8 cellular contexts compared by ENCODE assay signal in genomic region chr17:18258356-18259038, GRCh38. TPM values are rescaled to one million over a fixed set of nuclear protein-coding genes. Genes with fewer than 3 reads are reported as not detected.
A peak's percentile ranks its signal among the peaks of the same experiment; 100 is the strongest.
DNase-seq lines count a peak whose midpoint lies in the region; ATAC-seq and TF ChIP-seq lines count a peak whose summit lies in the region.

Gene FLII (minus strand): TSS chr17:18258738. CDS start chr17:18258690, 48 bp downstream.

- H3K4me3 Mint-ChIP-seq in osteocyte (ENCODE audit: unreplicated experiment) = peak within 1 kb of the TSS; percentile 94

- H3K9me3 Mint-ChIP-seq in osteocyte (ENCODE audit: unreplicated experiment) = no peaks in the 10 kb centered on the region

- H3K9me3 ChIP-seq in adipocyte (ENCODE audit: control insufficient read depth, low read length) (no peaks in the 10 kb centered on the region), cardiac muscle cell (ENCODE audit: low read depth) (no peaks in the 10 kb centered on the region), upper lobe of left lung (no peaks in the 10 kb centered on the region)

- peak; percentile 26 for ATAC-seq in HG03095 (IDR thresholded peaks at IDR 0.05; ENCODE audit: unreplicated experiment)
- peak; percentile 62 for ATAC-seq in SK-N-SH treated with all-trans-retinoic acid at 6 μM for 48 hours
- ATAC-seq in upper lobe of left lung (ENCODE audit: low FRiP score in 2 of 2) = peak; percentile 35 to 82
- ATAC-seq in HG03457 (IDR thresholded peaks at IDR 0.05; ENCODE audit: unreplicated experiment) = no peak

- TF ChIP-seq POLR2A in upper lobe of left lung (IDR thresholded peaks at IDR 0.05) = peak in 2 of 4 donors; percentile 90 to 92

- H3K36me3 ChIP-seq in adipocyte (ENCODE audit: control insufficient read depth, insufficient read depth, low read length, severe bottlenecking) (peaks cover 35% of the 10 kb centered on the region), cardiac muscle cell (peaks cover 23% of the 10 kb centered on the region), upper lobe of left lung (peaks cover 12 to 41% (median 33%) of the 10 kb centered on the region in 4 donors)

- peaks cover 9% of the 10 kb centered on the region for H3K36me3 Mint-ChIP-seq in osteocyte (ENCODE audit: unreplicated experiment)

- H3K4me3 ChIP-seq in GM12864 (ENCODE audit: low read depth, low read length) (peak within 1 kb of the TSS; percentile 87), adipocyte (ENCODE audit: low read length) (peak within 1 kb of the TSS; percentile 91), cardiac muscle cell (peak within 1 kb of the TSS; percentile 83), upper lobe of left lung (peak within 1 kb of the TSS; percentile 76 to 100 (median 87))

- peaks cover 35% of the 10 kb centered on the region for H3K4me1 Mint-ChIP-seq in osteocyte (ENCODE audit: unreplicated experiment)

- no peak for DNase-seq in GM12864 (ENCODE audit: low read depth)
- peak; percentile 81 for DNase-seq in adipocyte (ENCODE audit: low read depth)
- peak; percentile 35 to 68 for DNase-seq in cardiac muscle cell (ENCODE audit: low read depth in 1 of 2, low spot score in 1 of 2)
- DNase-seq in osteocyte (ENCODE audit: extremely low spot score, unreplicated experiment) = no peak
- peak; percentile 59 to 94 for DNase-seq in upper lobe of left lung

- TF ChIP-seq CTCF in GM12864 (IDR thresholded peaks at IDR 0.05; ENCODE audit: low read depth, low read length, missing control alignments) = no peak
- no peak for TF ChIP-seq CTCF in cardiac muscle cell (IDR thresholded peaks at IDR 0.05; ENCODE audit: low read depth, low read length)
- no peak for TF ChIP-seq CTCF in osteocyte (IDR thresholded peaks at IDR 0.05)
- peak in 1 of 6 experiments; percentile 20 for TF ChIP-seq CTCF in upper lobe of left lung (IDR thresholded peaks at IDR 0.05)

- H3K4me1 ChIP-seq in adipocyte (ENCODE audit: control insufficient read depth, insufficient read depth, low read length) (peaks cover 33% of the 10 kb centered on the region), cardiac muscle cell (ENCODE audit: low read depth) (peaks cover 17% of the 10 kb centered on the region), upper lobe of left lung (peaks cover 42 to 56% (median 49%) of the 10 kb centered on the region in 4 donors)

- H3K27me3 Mint-ChIP-seq in osteocyte (ENCODE audit: unreplicated experiment) = no peaks in the 10 kb centered on the region

- peak within 1 kb of the TSS; percentile 89 for H3K27ac Mint-ChIP-seq in osteocyte (ENCODE audit: unreplicated experiment)

- H3K27ac ChIP-seq in cardiac muscle cell (peak within 1 kb of the TSS; percentile 95), upper lobe of left lung (peak within 1 kb of the TSS; percentile 97 to 99 (median 99))

- H3K27me3 ChIP-seq in adipocyte (replicated peaks; ENCODE audit: control insufficient read depth, insufficient read depth, low read length) (no peaks in the 10 kb centered on the region), cardiac muscle cell (no peaks in the 10 kb centered on the region), upper lobe of left lung (no peaks in the 10 kb centered on the region)

- TF ChIP-seq EP300 in upper lobe of left lung (IDR thresholded peaks at IDR 0.05) = no peak

- H3K9ac ChIP-seq in adipocyte (ENCODE audit: low read length) = peak within 1 kb of the TSS; percentile 96

- WGBS in upper lobe of left lung, 2 donors = 0 to 4% methylated on average over 2 to 21 of the region's 71 CpGs

TF ChIP-seq in SK-N-SH treated with all-trans-retinoic acid at 6 μM for 48 hours, 23 proteins besides CTCF, POLR2A, EP300 and RAD21:
- TF ChIP-seq ARNTL (CRISPR knock-in tag; IDR thresholded peaks at IDR 0.05; ENCODE audit: borderline replicate concordance, low read depth) (no peak), PATZ1 (CRISPR knock-in tag; IDR thresholded peaks at IDR 0.05; ENCODE audit: borderline replicate concordance) (peak; percentile 72; the same call in 1 of the 2 replicates)
TF ChIP-seq in SK-N-SH treated with all-trans-retinoic acid at 6 μM for 48 hours: peak in this region for 1.

RNA-seq across cellular contexts. Expression of gene FLII, which starts in this region (rescaled TPM):
- 227 and 303 TPM in 2 replicates for total RNA-seq in cardiac muscle cell
- polyA plus RNA-seq in cardiac muscle cell = 210 and 232 TPM in 2 replicates
- 212 and 214 TPM in 2 replicates for total RNA-seq in osteocyte
- total RNA-seq in upper lobe of left lung = 100 to 1,000 TPM; 313 to 552 (median 376) TPM

Comparison
In these comparisons a context has a peak if more than half of its experiments do, and no peak if none do; other contexts are left out.
1. DNase-seq: peak in adipocyte (single experiment), cardiac muscle cell (2 of 2) and upper lobe of left lung (2 of 2); none in GM12864 (single experiment) and osteocyte (single experiment).
2. Peak in every context shown above with its lines, with median percentiles within 50 percentile points of each other: H3K4me3 ChIP-seq.